ENCODE assay signal across 28 cellular contexts in the genomic region with DNA sequence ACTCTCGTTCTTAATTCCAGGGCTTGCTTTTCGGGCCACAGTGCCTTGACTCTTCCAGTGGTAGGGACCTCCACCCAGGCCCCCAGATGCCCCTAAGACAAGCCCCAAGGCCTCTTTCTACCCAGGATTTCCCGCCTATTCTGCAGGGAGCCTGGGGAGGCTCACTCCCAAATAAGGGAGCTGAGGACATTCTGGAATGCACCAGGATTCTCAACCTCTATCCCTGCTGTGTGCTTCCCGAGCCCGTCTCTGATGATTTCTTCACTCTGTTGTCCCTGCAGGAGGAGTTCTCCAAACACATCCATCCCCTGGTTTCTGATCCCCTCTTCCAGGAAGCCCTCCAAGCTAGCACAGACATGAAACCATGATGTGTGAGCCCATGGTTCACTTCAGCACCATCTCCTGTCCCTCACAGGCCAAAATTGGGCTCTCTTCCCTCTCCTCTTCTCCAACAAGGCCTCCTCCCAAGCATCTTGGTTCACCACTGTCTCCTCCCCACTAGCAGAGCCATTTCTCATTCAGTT.
"Had no signal": no experiment of that assay in that cellular context is flagged by ENCODE, and none has a peak within 500 bp of the region (broad histone marks: within the 10 kb centered on the region; RNA-seq: fewer than 3 reads in every experiment).

No MANE protein-coding gene starts in this region.

- H3K27me3 ChIP-seq: colonic mucosa, neural progenitor cell, ovary, right atrium auricular region, transverse colon had no signal

- H3K4me1 ChIP-seq: colonic mucosa, heart left ventricle, left ventricle myocardium inferior, neural progenitor cell, right atrium auricular region, stomach, transverse colon had no signal

- ATAC-seq: heart left ventricle; left cardiac atrium; naive thymus-derived CD4-positive, alpha-beta T cell had no signal

- H3K9me3 Mint-ChIP-seq: endodermal cell had no signal

- H3K4me3 ChIP-seq: colonic mucosa, heart left ventricle, left ventricle myocardium inferior, lung, neural progenitor cell, ovary, right atrium auricular region, stomach, thoracic aorta, transverse colon had no signal

- H3K27ac Mint-ChIP-seq: endodermal cell, immature natural killer cell, neural progenitor cell had no signal

- H3K9ac ChIP-seq: neural progenitor cell had no signal

- FAIRE-seq: endothelial cell of umbilical vein, keratinocyte, small intestine had no signal

- H3K9me3 ChIP-seq: colonic mucosa, ovary, right atrium auricular region, thoracic aorta, transverse colon had no signal

- H3K36me3 ChIP-seq: colonic mucosa, heart left ventricle, left ventricle myocardium inferior, neural progenitor cell, ovary, right atrium auricular region, stomach, thoracic aorta, transverse colon had no signal

- H3K36me3 Mint-ChIP-seq: immature natural killer cell; naive thymus-derived CD4-positive, alpha-beta T cell; neural progenitor cell had no signal

- H3K4me3 Mint-ChIP-seq: endodermal cell; immature natural killer cell; naive thymus-derived CD4-positive, alpha-beta T cell; neural progenitor cell had no signal

- DNase-seq: cerebellar nuclear complex; colonic mucosa; dermis blood vessel endothelial cell; effector CD4-positive, alpha-beta T cell; endodermal cell; erythroblast; foreskin melanocyte; heart left ventricle; hippocampal formation; immature natural killer cell; left cardiac atrium; left ventricle myocardium inferior; mesenchymal stem cell; naive thymus-derived CD4-positive, alpha-beta T cell; nucleus accumbens; ovary; small intestine; stimulated activated CD4-positive, alpha-beta T cell treated with anti-CD3 and anti-CD28 coated beads, Interleukin-12 subunit alpha, Interleukin-12 subunit beta, amount 100 ng/mL, for 4 hours; stimulated activated naive CD4-positive, alpha-beta T cell; stomach; substantia nigra; transverse colon had no signal

- H3K27ac ChIP-seq: colonic mucosa, heart left ventricle, left ventricle myocardium inferior, neural progenitor cell, ovary, right atrium auricular region, stomach, thoracic aorta, transverse colon had no signal
